Comparison of ENCODE assay signal across 16 cellular contexts in the genomic region with DNA sequence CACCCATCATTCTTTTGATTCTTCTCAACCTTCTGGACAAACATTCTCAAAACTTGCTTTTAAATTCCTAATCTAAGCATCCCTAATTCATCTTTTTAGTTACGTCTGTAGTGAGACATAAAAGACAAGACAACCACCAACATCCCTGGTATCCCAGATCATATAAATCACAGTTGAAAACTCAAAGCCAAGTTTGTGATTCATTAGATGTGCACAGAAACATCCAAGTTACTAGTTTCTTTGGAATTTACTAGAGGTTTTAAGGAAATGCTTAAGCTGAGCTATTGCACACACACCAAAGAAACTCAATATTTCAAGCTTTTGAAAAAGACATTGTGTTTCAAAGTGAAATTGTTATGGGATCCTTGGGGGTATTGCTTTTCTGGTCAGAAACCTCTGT. TPM values are rescaled to one million over a fixed set of nuclear protein-coding genes. Genes with fewer than 3 reads are reported as not detected.
A peak's percentile ranks its signal among the peaks of the same experiment; 100 is the strongest.
DNase-seq lines count a peak whose midpoint lies in the region; ATAC-seq and TF ChIP-seq lines count a peak whose summit lies in the region.
"Had no signal": no experiment of that assay in that cellular context is flagged by ENCODE, and none has a peak within 500 bp of the region (broad histone marks: within the 10 kb centered on the region; RNA-seq: fewer than 3 reads in every experiment).

No MANE protein-coding gene starts in this region.

- H3K79me2 ChIP-seq in GM23338 (replicated peaks; ENCODE audit: insufficient read depth) (no peaks in the 10 kb centered on the region), smooth muscle cell (ENCODE audit: low read depth) (no peaks in the 10 kb centered on the region)

- H3F3A ChIP-seq in GM23338 (replicated peaks; ENCODE audit: low read depth) (no peaks in the 10 kb centered on the region), smooth muscle cell (ENCODE audit: low read depth) (peaks cover 5% of the 10 kb centered on the region)

- H2AFZ ChIP-seq in GM23338 = 0 out of 2 replicates have a peak overlapping the region, but pooled peaks have one; percentile 23
- H2AFZ ChIP-seq in smooth muscle cell (ENCODE audit: low read depth) = no peak overlapping the region

- H3K4me1 ChIP-seq in GM23338 (ENCODE audit: insufficient read depth) (no peaks in the 10 kb centered on the region), adipocyte (ENCODE audit: control insufficient read depth, insufficient read depth, low read length) (peaks cover 32% of the 10 kb centered on the region), smooth muscle cell (ENCODE audit: low read depth) (no peaks in the 10 kb centered on the region)
- H3K4me1 ChIP-seq: body of pancreas, prostate gland had no signal

- H3K36me3 ChIP-seq in GM23338 (ENCODE audit: insufficient read depth) = no peaks in the 10 kb centered on the region
- H3K36me3 ChIP-seq in adipocyte (ENCODE audit: control insufficient read depth, insufficient read depth, low read length, severe bottlenecking) = no peaks in the 10 kb centered on the region
- no peaks in the 10 kb centered on the region for H3K36me3 ChIP-seq in smooth muscle cell (ENCODE audit: low read depth)
- H3K36me3 ChIP-seq: heart left ventricle, prostate gland had no signal

- no peak overlapping the region for H3K27ac ChIP-seq in GM23338 (ENCODE audit: low read depth)
- peak overlapping the region; percentile 81 for H3K27ac ChIP-seq in smooth muscle cell (ENCODE audit: low read depth)
- H3K27ac ChIP-seq: body of pancreas, heart left ventricle, prostate gland had no signal

- H3K27me3 ChIP-seq in GM23338 (ENCODE audit: insufficient read depth) (no peaks in the 10 kb centered on the region), adipocyte (replicated peaks; ENCODE audit: control insufficient read depth, insufficient read depth, low read length) (no peaks in the 10 kb centered on the region), smooth muscle cell (ENCODE audit: low read depth) (no peaks in the 10 kb centered on the region)
- H3K27me3 ChIP-seq: body of pancreas, heart left ventricle had no signal

- ATAC-seq in GM23338 (no peak), HG02970 (IDR thresholded peaks at IDR 0.05; ENCODE audit: low FRiP score, unreplicated experiment) (no peak)
- ATAC-seq: body of pancreas had no signal

- H3K27me3 Mint-ChIP-seq in GM23338 (ENCODE audit: insufficient read depth, low read depth, poor library complexity) = peaks cover 3% of the 10 kb centered on the region

- H3K4me1 Mint-ChIP-seq in GM23338 = peaks cover 5% of the 10 kb centered on the region; the same call in 2 of the 3 replicates

- H3K9ac ChIP-seq in adipocyte (ENCODE audit: low read length) (peak overlapping the region; percentile 43), smooth muscle cell (ENCODE audit: low read depth) (no peak overlapping the region)

- H3K9me2 ChIP-seq in GM23338 (ENCODE audit: insufficient read depth) = no peaks in the 10 kb centered on the region

- no peak for DNase-seq in GM23338 (ENCODE audit: low spot score)
- DNase-seq in adipocyte (ENCODE audit: low read depth) = peak; percentile 73
- peak; percentile 83 for DNase-seq in fibroblast of the aortic adventitia (ENCODE audit: low read depth)
- DNase-seq in smooth muscle cell (lab: John Stamatoyannopoulos, UW; ENCODE audit: unreplicated experiment) = no peak
- no peak for DNase-seq in putamen (ENCODE audit: low spot score)
- DNase-seq in dermis blood vessel endothelial cell = no peak
- no peak for DNase-seq in NCI-H748 treated with DMSO at 0.1 percent for 48 hours (lab: John Stamatoyannopoulos, UW)
- DNase-seq: activated effector memory CD4-positive, alpha-beta T cell treated with Interleukin-2 at 50 U/mL for 16 hours; body of pancreas; effector CD8-positive, alpha-beta T cell; GDM1; heart left ventricle; left cardiac atrium; SW 1271 had no signal

- no peak overlapping the region for H3K4me3 Mint-ChIP-seq in GM23338

- WGBS in smooth muscle cell (ENCODE audit: low lambda C conversion rate) = 3% methylated on average over 1 of the region's 1 CpG

- no peak overlapping the region for H3K27ac Mint-ChIP-seq in GM23338

- H3K4me2 ChIP-seq in GM23338 = no peak overlapping the region
- H3K4me2 ChIP-seq in smooth muscle cell = peak overlapping the region; percentile 53

- no peaks in the 10 kb centered on the region for H3K9me3 ChIP-seq in adipocyte (ENCODE audit: control insufficient read depth, low read length)
- no peaks in the 10 kb centered on the region for H3K9me3 ChIP-seq in smooth muscle cell (replicated peaks; ENCODE audit: low read depth)
- H3K9me3 ChIP-seq: body of pancreas, heart left ventricle, prostate gland had no signal

- no peaks in the 10 kb centered on the region for H3K36me3 Mint-ChIP-seq in GM23338 (ENCODE audit: low read depth)

- H4K20me1 ChIP-seq in GM23338 (replicated peaks; ENCODE audit: insufficient read depth) (no peaks in the 10 kb centered on the region), smooth muscle cell (ENCODE audit: low read depth) (no peaks in the 10 kb centered on the region)

- no peaks in the 10 kb centered on the region for H3K9me3 Mint-ChIP-seq in GM23338

- no peak overlapping the region for H3K4me3 ChIP-seq in GM23338
- no peak overlapping the region for H3K4me3 ChIP-seq in adipocyte (ENCODE audit: low read length)
- H3K4me3 ChIP-seq in fibroblast of the aortic adventitia (ENCODE audit: low read depth, low read length) = no peak overlapping the region
- H3K4me3 ChIP-seq in smooth muscle cell = no peak overlapping the region
- H3K4me3 ChIP-seq: body of pancreas, heart left ventricle, prostate gland had no signal

- TF ChIP-seq CTCF in GM23338 (conservative IDR thresholded peaks at IDR 0.05; ENCODE audit: low read depth in 2 of 2) (no peak), fibroblast of the aortic adventitia (IDR thresholded peaks at IDR 0.05; ENCODE audit: insufficient read depth, low read length) (no peak), smooth muscle cell (IDR thresholded peaks at IDR 0.05; ENCODE audit: borderline replicate concordance, insufficient read depth, poor library complexity, severe bottlenecking) (no peak)

TF ChIP-seq in GM23338, 12 proteins besides CTCF, POLR2A, EP300 and RAD21 (continues in another document):
- TF ChIP-seq JUNB (IDR thresholded peaks at IDR 0.05; ENCODE audit: unreplicated experiment) = no peak
- no peak for TF ChIP-seq POLR2AphosphoS5 (IDR thresholded peaks at IDR 0.05; ENCODE audit: low read depth)
- no peak for TF ChIP-seq ZNF114 (CRISPR knock-in tag; IDR thresholded peaks at IDR 0.05)
- no peak for TF ChIP-seq STAT1 (IDR thresholded peaks at IDR 0.05; ENCODE audit: unreplicated experiment)
- TF ChIP-seq, protein P1, sequence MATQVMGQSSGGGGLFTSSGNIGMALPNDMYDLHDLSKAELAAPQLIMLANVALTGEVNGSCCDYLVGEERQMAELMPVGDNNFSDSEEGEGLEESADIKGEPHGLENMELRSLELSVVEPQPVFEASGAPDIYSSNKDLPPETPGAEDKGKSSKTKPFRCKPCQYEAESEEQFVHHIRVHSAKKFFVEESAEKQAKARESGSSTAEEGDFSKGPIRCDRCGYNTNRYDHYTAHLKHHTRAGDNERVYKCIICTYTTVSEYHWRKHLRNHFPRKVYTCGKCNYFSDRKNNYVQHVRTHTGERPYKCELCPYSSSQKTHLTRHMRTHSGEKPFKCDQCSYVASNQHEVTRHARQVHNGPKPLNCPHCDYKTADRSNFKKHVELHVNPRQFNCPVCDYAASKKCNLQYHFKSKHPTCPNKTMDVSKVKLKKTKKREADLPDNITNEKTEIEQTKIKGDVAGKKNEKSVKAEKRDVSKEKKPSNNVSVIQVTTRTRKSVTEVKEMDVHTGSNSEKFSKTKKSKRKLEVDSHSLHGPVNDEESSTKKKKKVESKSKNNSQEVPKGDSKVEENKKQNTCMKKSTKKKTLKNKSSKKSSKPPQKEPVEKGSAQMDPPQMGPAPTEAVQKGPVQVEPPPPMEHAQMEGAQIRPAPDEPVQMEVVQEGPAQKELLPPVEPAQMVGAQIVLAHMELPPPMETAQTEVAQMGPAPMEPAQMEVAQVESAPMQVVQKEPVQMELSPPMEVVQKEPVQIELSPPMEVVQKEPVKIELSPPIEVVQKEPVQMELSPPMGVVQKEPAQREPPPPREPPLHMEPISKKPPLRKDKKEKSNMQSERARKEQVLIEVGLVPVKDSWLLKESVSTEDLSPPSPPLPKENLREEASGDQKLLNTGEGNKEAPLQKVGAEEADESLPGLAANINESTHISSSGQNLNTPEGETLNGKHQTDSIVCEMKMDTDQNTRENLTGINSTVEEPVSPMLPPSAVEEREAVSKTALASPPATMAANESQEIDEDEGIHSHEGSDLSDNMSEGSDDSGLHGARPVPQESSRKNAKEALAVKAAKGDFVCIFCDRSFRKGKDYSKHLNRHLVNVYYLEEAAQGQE (IDR thresholded peaks at IDR 0.05; ENCODE audit: unreplicated experiment) = no peak

RNA-seq across cellular contexts. Expression of a gene that starts 47.6 kb away (rescaled TPM):
- not detected in 2 replicates for total RNA-seq in GM23338 (2014; rRNA removed; shearing (Covaris generic))
- polyA plus RNA-seq in GM23338 (2016; fragmentation: Nextera tagmentation; extraction: Ambion mirVana) = not detected in 2 replicates
- total RNA-seq in fibroblast of the aortic adventitia (ENCODE audit: low replicate concordance) = not detected in 2 replicates
- total RNA-seq in smooth muscle cell = not detected in 2 replicates
- polyA plus RNA-seq in smooth muscle cell = 0.43 TPM in 1 of 2 replicates, not detected in the other
- total RNA-seq in dermis blood vessel endothelial cell = 0.47 and 1.2 TPM in 2 replicates
- total RNA-seq: body of pancreas, heart left ventricle, left cardiac atrium, prostate gland had no signal
- polyA plus RNA-seq: heart left ventricle had no signal

Comparison
In these comparisons a context has a peak if more than half of its experiments do, and no peak if none do; other contexts are left out.
1. DNase-seq: peak in adipocyte (single experiment) and fibroblast of the aortic adventitia (single experiment); none in GM23338 (single experiment), smooth muscle cell (single experiment), putamen (single experiment), dermis blood vessel endothelial cell (single experiment) and NCI-H748 treated with DMSO at 0.1 percent for 48 hours (single experiment).